Comparison of ENCODE assay signal across 8 cellular contexts in genomic region chr19:14381689-14382474, GRCh38.
A peak's percentile ranks its signal among the peaks of the same experiment; 100 is the strongest.
DNase-seq lines count a peak whose midpoint lies in the region; ATAC-seq and TF ChIP-seq lines count a peak whose summit lies in the region.

No MANE protein-coding gene starts in this region.

- in situ Hi-C loops in GM13977 (cut with MboI; ENCODE audit: low pct_unique_long_range_greater_than_20kb, low sequenced_read_pairs, unreplicated experiment), result no loop called here

- H3K27me3 ChIP-seq in iPS-20b (ENCODE audit: insufficient read depth, low read length), result peaks cover 5% of the 10 kb centered on the region; the same call in 1 of the 2 replicates

- H3K27me3 Mint-ChIP-seq in activated naive CD8-positive, alpha-beta T cell treated with anti-CD3 and anti-CD28 coated beads, Interleukin-2, amount 50 U/mL, for 24 hours, result no peaks in the 10 kb centered on the region

- H3K27ac Mint-ChIP-seq in activated naive CD8-positive, alpha-beta T cell treated with anti-CD3 and anti-CD28 coated beads, Interleukin-2, amount 50 U/mL, for 24 hours, result peak overlapping the region; percentile 98

- no peak overlapping the region for H3K27ac ChIP-seq in iPS-20b (ENCODE audit: low read length)

- peak; percentile 41 for ATAC-seq in activated naive CD8-positive, alpha-beta T cell treated with anti-CD3 and anti-CD28 coated beads, Interleukin-2, amount 50 U/mL, for 24 hours
- no peak for ATAC-seq in GM19351 (IDR thresholded peaks at IDR 0.05; ENCODE audit: unreplicated experiment)

- H3K4me3 Mint-ChIP-seq in activated naive CD8-positive, alpha-beta T cell treated with anti-CD3 and anti-CD28 coated beads, Interleukin-2, amount 50 U/mL, for 24 hours, result peak overlapping the region; percentile 92

- TF ChIP-seq CTCF in GM13977 (IDR thresholded peaks at IDR 0.05; ENCODE audit: extremely low read depth, insufficient read depth, missing control alignments), result no peak

- H3K9me3 Mint-ChIP-seq in activated naive CD8-positive, alpha-beta T cell treated with anti-CD3 and anti-CD28 coated beads, Interleukin-2, amount 50 U/mL, for 24 hours, result no peaks in the 10 kb centered on the region

- H3K4me1 ChIP-seq in iPS-20b (ENCODE audit: insufficient read depth, low read length), result peaks cover 5% of the 10 kb centered on the region

- peaks cover 47% of the 10 kb centered on the region for H3K4me1 Mint-ChIP-seq in activated naive CD8-positive, alpha-beta T cell treated with anti-CD3 and anti-CD28 coated beads, Interleukin-2, amount 50 U/mL, for 24 hours

- no peaks in the 10 kb centered on the region for H3K9me3 ChIP-seq in iPS-20b (ENCODE audit: insufficient read depth, low read depth, low read length)

- H3K36me3 Mint-ChIP-seq in activated naive CD8-positive, alpha-beta T cell treated with anti-CD3 and anti-CD28 coated beads, Interleukin-2, amount 50 U/mL, for 24 hours (ENCODE audit: low read depth), result peaks cover 35% of the 10 kb centered on the region

- H3K4me3 ChIP-seq in iPS-20b (ENCODE audit: low read length), result peak overlapping the region; percentile 56

- peak; percentile 53 for DNase-seq in GM13977 (ENCODE audit: low spot score)
- DNase-seq in SIG-M5 treated with dmso at 0.1 percent for 504 hours (lab: John Stamatoyannopoulos, UW; ENCODE audit: unreplicated experiment), result peak; percentile 82
- peak; percentile 74 for DNase-seq in activated naive CD8-positive, alpha-beta T cell treated with anti-CD3 and anti-CD28 coated beads, Interleukin-2, amount 50 U/mL, for 24 hours
- peak in 2 of 3 experiments; percentile 53 to 63 for DNase-seq in stimulated activated CD4-positive, alpha-beta T cell treated with anti-CD3 and anti-CD28 coated beads, TNF-alpha, amount 100 ng/mL, for 24 hours (ENCODE audit: low read depth in 3 of 3)
- DNase-seq in iPS-NIHi11 (ENCODE audit: low spot score), result no peak
- DNase-seq in 8988T, result no peak

- no peaks in the 10 kb centered on the region for H3K36me3 ChIP-seq in iPS-20b (ENCODE audit: insufficient read depth, low read depth, low read length)

- peak overlapping the region; percentile 41; the same call in 1 of the 2 replicates for H3K9ac ChIP-seq in iPS-20b (ENCODE audit: low read depth, low read length)

Comparison
In these comparisons a context has a peak if more than half of its experiments do, and no peak if none do; other contexts are left out.
1. DNase-seq: peak in GM13977 (single experiment), SIG-M5 treated with dmso at 0.1 percent for 504 hours (single experiment), activated naive CD8-positive, alpha-beta T cell treated with anti-CD3 and anti-CD28 coated beads, Interleukin-2, amount 50 U/mL, for 24 hours (single experiment) and stimulated activated CD4-positive, alpha-beta T cell treated with anti-CD3 and anti-CD28 coated beads, TNF-alpha, amount 100 ng/mL, for 24 hours (2 of 3); none in iPS-NIHi11 (single experiment) and 8988T (single experiment).